In genomic region chr13:62525652-62526051, GRCh38 we compare ENCODE assay signal across 20 cellular contexts.
"Had no signal": no experiment of that assay in that cellular context is flagged by ENCODE, and none has a peak within 500 bp of the region (broad histone marks: within the 10 kb centered on the region; RNA-seq: fewer than 3 reads in every experiment).

No MANE protein-coding gene starts in this region.

- H3K4me3 ChIP-seq: heart left ventricle, psoas muscle, right lobe of liver, suprapubic skin, thyroid gland, uterus had no signal

- H2AFZ ChIP-seq: parathyroid adenoma had no signal

- H3K27ac ChIP-seq: foreskin keratinocyte, heart left ventricle, parathyroid adenoma, psoas muscle, right lobe of liver, suprapubic skin, thyroid gland, uterus had no signal

- H3K27me3 ChIP-seq: foreskin keratinocyte, heart left ventricle, right lobe of liver, suprapubic skin, thyroid gland, uterus had no signal

- H3K9me3 ChIP-seq: heart left ventricle, psoas muscle, right lobe of liver, suprapubic skin, thyroid gland, uterus had no signal

- DNase-seq: dermis blood vessel endothelial cell; endodermal cell; erythroblast; foreskin keratinocyte; heart left ventricle; hippocampal formation; kidney glomerular epithelial cell; mesendoderm; naive B cell; psoas muscle; retina; right lobe of liver; stimulated activated CD4-positive, alpha-beta T cell treated with anti-CD3 and anti-CD28 coated beads, Interleukin-4, amount 100 ng/mL, for 1 hour; stimulated activated CD8-positive, alpha-beta memory T cell treated with anti-CD3 and anti-CD28 coated beads, Interleukin-4, amount 100 ng/mL, for 48 hours; stimulated activated naive CD8-positive, alpha-beta T cell treated with anti-CD3 and anti-CD28 coated beads, Interleukin-15, Interleukin-2, amounts not matched to agents 100 U/mL and 50 U/mL, for 24 hours; thyroid gland; uterus had no signal

- ATAC-seq: foreskin keratinocyte; heart left ventricle; psoas muscle; right lobe of liver; stimulated activated effector memory CD8-positive, alpha-beta T cell treated with anti-CD3 and anti-CD28 coated beads, Interleukin-12 subunit alpha, Interleukin-12 subunit beta, amount 100 ng/mL, for 72 hours; stimulated activated naive CD8-positive, alpha-beta T cell treated with anti-CD3 and anti-CD28 coated beads, Interleukin-15, Interleukin-2, amounts not matched to agents 100 U/mL and 50 U/mL, for 24 hours had no signal

- H3K36me3 ChIP-seq: heart left ventricle, right lobe of liver, suprapubic skin, thyroid gland, uterus had no signal

- H3K79me2 ChIP-seq: parathyroid adenoma had no signal

- H3K9ac ChIP-seq: parathyroid adenoma had no signal
